In the genomic region with DNA sequence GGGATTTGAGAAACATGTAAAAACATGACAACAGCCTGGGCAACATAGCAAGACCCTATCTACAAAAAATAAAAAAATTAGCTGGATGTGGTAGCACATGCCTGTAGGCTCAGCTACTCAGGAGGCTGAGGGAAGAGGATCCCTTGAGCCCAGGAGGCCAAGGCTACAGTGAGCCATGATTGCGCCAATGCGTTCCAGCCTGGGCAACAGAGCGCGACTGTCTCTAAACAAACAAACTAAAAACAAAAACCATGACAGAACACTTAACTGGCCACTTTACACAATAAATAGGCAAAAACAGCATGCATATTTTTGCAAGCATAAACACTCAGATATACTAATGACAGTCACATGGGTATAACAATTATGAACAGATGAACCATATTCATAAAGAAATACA, we compare ENCODE assay signal across 1 cellular context.
TF ChIP-seq lines count a peak whose summit lies in the region.

No MANE protein-coding gene starts in this region.

TF ChIP-seq in HepG2, 621 proteins besides CTCF, POLR2A, EP300 and RAD21:
- TF ChIP-seq, protein P1, sequence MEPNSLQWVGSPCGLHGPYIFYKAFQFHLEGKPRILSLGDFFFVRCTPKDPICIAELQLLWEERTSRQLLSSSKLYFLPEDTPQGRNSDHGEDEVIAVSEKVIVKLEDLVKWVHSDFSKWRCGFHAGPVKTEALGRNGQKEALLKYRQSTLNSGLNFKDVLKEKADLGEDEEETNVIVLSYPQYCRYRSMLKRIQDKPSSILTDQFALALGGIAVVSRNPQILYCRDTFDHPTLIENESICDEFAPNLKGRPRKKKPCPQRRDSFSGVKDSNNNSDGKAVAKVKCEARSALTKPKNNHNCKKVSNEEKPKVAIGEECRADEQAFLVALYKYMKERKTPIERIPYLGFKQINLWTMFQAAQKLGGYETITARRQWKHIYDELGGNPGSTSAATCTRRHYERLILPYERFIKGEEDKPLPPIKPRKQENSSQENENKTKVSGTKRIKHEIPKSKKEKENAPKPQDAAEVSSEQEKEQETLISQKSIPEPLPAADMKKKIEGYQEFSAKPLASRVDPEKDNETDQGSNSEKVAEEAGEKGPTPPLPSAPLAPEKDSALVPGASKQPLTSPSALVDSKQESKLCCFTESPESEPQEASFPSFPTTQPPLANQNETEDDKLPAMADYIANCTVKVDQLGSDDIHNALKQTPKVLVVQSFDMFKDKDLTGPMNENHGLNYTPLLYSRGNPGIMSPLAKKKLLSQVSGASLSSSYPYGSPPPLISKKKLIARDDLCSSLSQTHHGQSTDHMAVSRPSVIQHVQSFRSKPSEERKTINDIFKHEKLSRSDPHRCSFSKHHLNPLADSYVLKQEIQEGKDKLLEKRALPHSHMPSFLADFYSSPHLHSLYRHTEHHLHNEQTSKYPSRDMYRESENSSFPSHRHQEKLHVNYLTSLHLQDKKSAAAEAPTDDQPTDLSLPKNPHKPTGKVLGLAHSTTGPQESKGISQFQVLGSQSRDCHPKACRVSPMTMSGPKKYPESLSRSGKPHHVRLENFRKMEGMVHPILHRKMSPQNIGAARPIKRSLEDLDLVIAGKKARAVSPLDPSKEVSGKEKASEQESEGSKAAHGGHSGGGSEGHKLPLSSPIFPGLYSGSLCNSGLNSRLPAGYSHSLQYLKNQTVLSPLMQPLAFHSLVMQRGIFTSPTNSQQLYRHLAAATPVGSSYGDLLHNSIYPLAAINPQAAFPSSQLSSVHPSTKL (CRISPR knock-in tag; IDR thresholded peaks at IDR 0.05) = no peak
- TF ChIP-seq ZNF770 (CRISPR knock-in tag; IDR thresholded peaks at IDR 0.05) = 0 out of 2 replicates have a peak, but pooled peaks have one; percentile 36
- TF ChIP-seq MTA3 (CRISPR knock-in tag; IDR thresholded peaks at IDR 0.05) = no peak
- TF ChIP-seq, protein P2, sequence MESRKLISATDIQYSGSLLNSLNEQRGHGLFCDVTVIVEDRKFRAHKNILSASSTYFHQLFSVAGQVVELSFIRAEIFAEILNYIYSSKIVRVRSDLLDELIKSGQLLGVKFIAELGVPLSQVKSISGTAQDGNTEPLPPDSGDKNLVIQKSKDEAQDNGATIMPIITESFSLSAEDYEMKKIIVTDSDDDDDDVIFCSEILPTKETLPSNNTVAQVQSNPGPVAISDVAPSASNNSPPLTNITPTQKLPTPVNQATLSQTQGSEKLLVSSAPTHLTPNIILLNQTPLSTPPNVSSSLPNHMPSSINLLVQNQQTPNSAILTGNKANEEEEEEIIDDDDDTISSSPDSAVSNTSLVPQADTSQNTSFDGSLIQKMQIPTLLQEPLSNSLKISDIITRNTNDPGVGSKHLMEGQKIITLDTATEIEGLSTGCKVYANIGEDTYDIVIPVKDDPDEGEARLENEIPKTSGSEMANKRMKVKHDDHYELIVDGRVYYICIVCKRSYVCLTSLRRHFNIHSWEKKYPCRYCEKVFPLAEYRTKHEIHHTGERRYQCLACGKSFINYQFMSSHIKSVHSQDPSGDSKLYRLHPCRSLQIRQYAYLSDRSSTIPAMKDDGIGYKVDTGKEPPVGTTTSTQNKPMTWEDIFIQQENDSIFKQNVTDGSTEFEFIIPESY (CRISPR knock-in tag; IDR thresholded peaks at IDR 0.05) = peak; percentile 73; the same call in 1 of the 2 replicates
